In the genomic region with DNA sequence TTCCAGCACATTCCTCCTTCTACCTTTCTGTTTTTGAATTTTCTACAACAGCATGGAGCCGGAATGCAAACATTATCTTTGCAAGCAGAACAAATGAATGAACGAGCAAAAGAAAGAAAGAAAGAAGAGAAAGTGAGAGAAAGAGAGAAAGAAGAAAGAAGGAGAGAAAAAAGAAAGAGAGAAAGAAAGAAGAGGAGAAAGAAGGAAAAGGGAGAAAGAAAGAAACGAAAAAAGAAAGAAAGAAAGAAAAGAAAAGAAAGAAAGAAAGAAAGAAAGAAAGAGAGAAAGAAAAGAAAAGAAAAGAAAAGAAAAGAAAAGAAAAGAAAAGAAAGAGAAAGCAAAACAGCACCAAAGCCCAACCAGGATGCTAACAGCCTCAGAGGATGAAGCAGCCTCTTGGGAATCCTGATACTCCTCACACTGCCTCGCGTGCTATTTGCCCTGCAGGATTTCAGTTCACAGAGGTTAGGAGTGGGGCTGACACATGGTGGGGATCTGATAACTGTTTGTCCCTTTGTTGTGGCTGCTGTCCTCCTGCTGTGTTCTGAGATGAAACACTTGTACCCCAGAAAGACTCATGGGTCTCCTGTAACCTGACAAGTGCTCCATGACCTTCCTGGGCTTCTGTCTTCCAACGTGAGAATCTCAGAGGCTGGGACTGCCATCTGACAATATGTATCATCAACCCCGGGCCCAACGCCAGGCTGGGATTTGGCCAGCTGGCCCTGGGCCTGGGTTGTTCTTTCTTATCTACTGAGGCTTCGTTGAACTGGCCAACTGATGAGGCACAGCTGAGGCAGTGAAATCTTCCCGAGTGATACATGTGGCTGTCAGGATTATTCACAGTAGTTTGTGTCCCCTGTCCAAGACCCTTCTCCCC, we compare ENCODE assay signal across 8 cellular contexts.
DNase-seq lines count a peak whose midpoint lies in the region; ATAC-seq and TF ChIP-seq lines count a peak whose summit lies in the region.

No MANE protein-coding gene starts in this region.

- no peaks in the 10 kb centered on the region for H3K36me3 ChIP-seq in lower lobe of right lung

- no peaks in the 10 kb centered on the region for H3K36me3 Mint-ChIP-seq in brain
- no peaks in the 10 kb centered on the region for H3K36me3 Mint-ChIP-seq in activated CD4-positive, alpha-beta memory T cell treated with anti-CD3 and anti-CD28 coated beads for 36 hours
- H3K36me3 Mint-ChIP-seq in activated naive CD4-positive, alpha-beta T cell treated with anti-CD3 and anti-CD28 coated beads, Interleukin-2, amount 10 ng/mL, durations not matched to agents 7 days and 5 days, result no peaks in the 10 kb centered on the region

- no peaks in the 10 kb centered on the region for H3K27me3 Mint-ChIP-seq in brain
- H3K27me3 Mint-ChIP-seq in activated CD4-positive, alpha-beta memory T cell treated with anti-CD3 and anti-CD28 coated beads for 36 hours, result no peaks in the 10 kb centered on the region
- H3K27me3 Mint-ChIP-seq in activated naive CD4-positive, alpha-beta T cell treated with anti-CD3 and anti-CD28 coated beads, Interleukin-2, amount 10 ng/mL, durations not matched to agents 7 days and 5 days, result peaks cover 8% of the 10 kb centered on the region

- H3K27me3 ChIP-seq in lower lobe of right lung (ENCODE audit: low read depth), result no peaks in the 10 kb centered on the region

- no peaks in the 10 kb centered on the region for H3K9me3 ChIP-seq in lower lobe of right lung

- POLR2A ChIA-PET in activated CD4-positive, alpha-beta memory T cell treated with anti-CD3 and anti-CD28 coated beads for 36 hours (lab: Charles Lee), result no interaction called here

- peak; percentile 62 to 76 for ATAC-seq in lower lobe of right lung
- no peak for ATAC-seq in HG02571 (IDR thresholded peaks at IDR 0.05; ENCODE audit: unreplicated experiment)
- no peak for ATAC-seq in HG03439 (IDR thresholded peaks at IDR 0.05; ENCODE audit: unreplicated experiment)

- H3K4me3 Mint-ChIP-seq in brain, result no peak overlapping the region
- H3K4me3 Mint-ChIP-seq in activated CD4-positive, alpha-beta memory T cell treated with anti-CD3 and anti-CD28 coated beads for 36 hours, result no peak overlapping the region
- no peak overlapping the region for H3K4me3 Mint-ChIP-seq in activated naive CD4-positive, alpha-beta T cell treated with anti-CD3 and anti-CD28 coated beads, Interleukin-2, amount 10 ng/mL, durations not matched to agents 7 days and 5 days

- intact Hi-C loops in lower lobe of right lung (cut with DNase I), result no loop called here
- intact Hi-C loops in activated CD4-positive, alpha-beta memory T cell treated with anti-CD3 and anti-CD28 coated beads for 36 hours (cut with micrococcal nuclease), result no loop called here

- no peaks in the 10 kb centered on the region for H3K4me1 ChIP-seq in lower lobe of right lung

- H3K4me1 Mint-ChIP-seq in brain, result peaks cover 45% of the 10 kb centered on the region
- H3K4me1 Mint-ChIP-seq in activated CD4-positive, alpha-beta memory T cell treated with anti-CD3 and anti-CD28 coated beads for 36 hours (ENCODE audit: low read depth), result no peaks in the 10 kb centered on the region
- H3K4me1 Mint-ChIP-seq in activated naive CD4-positive, alpha-beta T cell treated with anti-CD3 and anti-CD28 coated beads, Interleukin-2, amount 10 ng/mL, durations not matched to agents 7 days and 5 days, result peaks cover 8% of the 10 kb centered on the region

- DNase-seq in AG08396 (ENCODE audit: low spot score) (peak; percentile 44), LNCaP clone FGC (ENCODE audit: low read depth) (peak; percentile 73), lower lobe of right lung (no peak)
- no peak for DNase-seq in activated CD4-positive, alpha-beta memory T cell treated with anti-CD3 and anti-CD28 coated beads for 36 hours
- no peak for DNase-seq in activated naive CD4-positive, alpha-beta T cell treated with anti-CD3 and anti-CD28 coated beads, Interleukin-2, amount 10 ng/mL, durations not matched to agents 7 days and 5 days

- peaks cover 0 to 8% (median 5%) of the 10 kb centered on the region in 5 experiments for H3K9me3 Mint-ChIP-seq in brain
- H3K9me3 Mint-ChIP-seq in activated CD4-positive, alpha-beta memory T cell treated with anti-CD3 and anti-CD28 coated beads for 36 hours, result peaks cover 6% of the 10 kb centered on the region
- H3K9me3 Mint-ChIP-seq in activated naive CD4-positive, alpha-beta T cell treated with anti-CD3 and anti-CD28 coated beads, Interleukin-2, amount 10 ng/mL, durations not matched to agents 7 days and 5 days, result peaks cover 10% of the 10 kb centered on the region

- CTCF ChIA-PET in activated CD4-positive, alpha-beta memory T cell treated with anti-CD3 and anti-CD28 coated beads for 36 hours (lab: Charles Lee), result interaction anchor here (1.2 kb wide), 1 partner anchor 45 kb away, joined by 4 read pairs; no protein-coding TSS in a partner anchor
- CTCF ChIA-PET in activated naive CD4-positive, alpha-beta T cell treated with anti-CD3 and anti-CD28 coated beads, Interleukin-2, amount 10 ng/mL, durations not matched to agents 7 days and 5 days (lab: Charles Lee), result no interaction called here

- H3K27ac Mint-ChIP-seq in brain, result peak overlapping the region in 3 of 5 experiments; percentile 23 to 90 (median 85)
- no peak overlapping the region for H3K27ac Mint-ChIP-seq in activated CD4-positive, alpha-beta memory T cell treated with anti-CD3 and anti-CD28 coated beads for 36 hours
- H3K27ac Mint-ChIP-seq in activated naive CD4-positive, alpha-beta T cell treated with anti-CD3 and anti-CD28 coated beads, Interleukin-2, amount 10 ng/mL, durations not matched to agents 7 days and 5 days, result no peak overlapping the region

- H3K27ac ChIP-seq in lower lobe of right lung, result no peak overlapping the region

- no peak for TF ChIP-seq CTCF in LNCaP clone FGC (IDR thresholded peaks at IDR 0.05; ENCODE audit: control insufficient read depth, extremely low read depth, insufficient read depth)
- TF ChIP-seq CTCF in brain (conservative IDR thresholded peaks at IDR 0.05), result no peak
- no peak for TF ChIP-seq CTCF in lower lobe of right lung (IDR thresholded peaks at IDR 0.05)

- no peak overlapping the region for H3K4me3 ChIP-seq in LNCaP clone FGC (ENCODE audit: low read depth, low read length)
- no peak overlapping the region for H3K4me3 ChIP-seq in lower lobe of right lung

Comparison
In these comparisons a context has a peak if more than half of its experiments do, and no peak if none do; other contexts are left out.
1. DNase-seq: peak in AG08396 (single experiment) and LNCaP clone FGC (single experiment); none in lower lobe of right lung (single experiment), activated CD4-positive, alpha-beta memory T cell treated with anti-CD3 and anti-CD28 coated beads for 36 hours (single experiment) and activated naive CD4-positive, alpha-beta T cell treated with anti-CD3 and anti-CD28 coated beads, Interleukin-2, amount 10 ng/mL, durations not matched to agents 7 days and 5 days (single experiment).
2. H3K27ac Mint-ChIP-seq: peak in brain (3 of 5); none in activated CD4-positive, alpha-beta memory T cell treated with anti-CD3 and anti-CD28 coated beads for 36 hours (single experiment) and activated naive CD4-positive, alpha-beta T cell treated with anti-CD3 and anti-CD28 coated beads, Interleukin-2, amount 10 ng/mL, durations not matched to agents 7 days and 5 days (single experiment).
3. ATAC-seq: peak in lower lobe of right lung (2 of 2); none in HG02571 (single experiment) and HG03439 (single experiment).